Comparison of ENCODE assay signal across 1 cellular context in genomic region chr20:62430311-62430853, GRCh38.
TF ChIP-seq lines count a peak whose summit lies in the region.

No MANE protein-coding gene starts in this region.

TF ChIP-seq in HepG2, 621 proteins besides CTCF, POLR2A, EP300 and RAD21 (continued from another document and continues in another):
- TF ChIP-seq ZNF75D (CRISPR knock-in tag; IDR thresholded peaks at IDR 0.05; ENCODE audit: borderline replicate concordance) (no peak), GATA4 (IDR thresholded peaks at IDR 0.05; ENCODE audit: borderline replicate concordance, low read depth) (peak; percentile 88; the same call in 1 of the 2 replicates), PPARG (CRISPR knock-in tag; conservative IDR thresholded peaks at IDR 0.05) (no peak), MXD4 (CRISPR knock-in tag; IDR thresholded peaks at IDR 0.05) (no peak), MNT (IDR thresholded peaks at IDR 0.05) (no peak), SUZ12 (IDR thresholded peaks at IDR 0.05; ENCODE audit: low read depth, low read length) (no peak), MEF2D (CRISPR knock-in tag; IDR thresholded peaks at IDR 0.05) (no peak), NFAT5 (CRISPR knock-in tag; IDR thresholded peaks at IDR 0.05) (no peak), JDP2 (CRISPR knock-in tag; IDR thresholded peaks at IDR 0.05; ENCODE audit: borderline replicate concordance) (no peak), ZKSCAN8 (CRISPR knock-in tag; IDR thresholded peaks at IDR 0.05; ENCODE audit: borderline replicate concordance) (no peak), ZXDC (CRISPR knock-in tag; IDR thresholded peaks at IDR 0.05) (no peak), WIZ (CRISPR knock-in tag; IDR thresholded peaks at IDR 0.05) (no peak), HMG20B (CRISPR knock-in tag; conservative IDR thresholded peaks at IDR 0.05) (0 out of 2 replicates have a peak, but pooled peaks have one; percentile 25), RERE (CRISPR knock-in tag; IDR thresholded peaks at IDR 0.05; ENCODE audit: low read depth) (peak; percentile 35; the same call in 1 of the 2 replicates), JARID2 (CRISPR knock-in tag; IDR thresholded peaks at IDR 0.05; ENCODE audit: insufficient replicate concordance) (no peak), KDM5B (CRISPR knock-in tag; IDR thresholded peaks at IDR 0.05; ENCODE audit: borderline replicate concordance) (no peak), NPAS2 (CRISPR knock-in tag; IDR thresholded peaks at IDR 0.05; ENCODE audit: borderline replicate concordance) (no peak), ZMYM3 (CRISPR knock-in tag; IDR thresholded peaks at IDR 0.05) (no peak), DNMT1 (CRISPR knock-in tag; IDR thresholded peaks at IDR 0.05) (no peak), MTA1 (CRISPR knock-in tag; IDR thresholded peaks at IDR 0.05; ENCODE audit: borderline replicate concordance) (no peak; the same call in 1 of the 2 replicates), ZNF784 (CRISPR knock-in tag; IDR thresholded peaks at IDR 0.05; ENCODE audit: borderline replicate concordance) (no peak), PREB (CRISPR knock-in tag; IDR thresholded peaks at IDR 0.05) (no peak), SMAD3 (CRISPR knock-in tag; IDR thresholded peaks at IDR 0.05) (no peak), ZNF136 (CRISPR knock-in tag; IDR thresholded peaks at IDR 0.05; ENCODE audit: low read depth) (no peak), ZNF772 (CRISPR knock-in tag; IDR thresholded peaks at IDR 0.05) (no peak), MXI1 (IDR thresholded peaks at IDR 0.05; ENCODE audit: borderline replicate concordance, low read depth, low read length) (no peak), HMGXB3 (CRISPR knock-in tag; IDR thresholded peaks at IDR 0.05; ENCODE audit: borderline replicate concordance) (no peak), ZBTB42 (CRISPR knock-in tag; IDR thresholded peaks at IDR 0.05) (no peak), DDIT3 (CRISPR knock-in tag; IDR thresholded peaks at IDR 0.05) (no peak)
